26 cellular contexts compared by ENCODE assay signal in the genomic region with DNA sequence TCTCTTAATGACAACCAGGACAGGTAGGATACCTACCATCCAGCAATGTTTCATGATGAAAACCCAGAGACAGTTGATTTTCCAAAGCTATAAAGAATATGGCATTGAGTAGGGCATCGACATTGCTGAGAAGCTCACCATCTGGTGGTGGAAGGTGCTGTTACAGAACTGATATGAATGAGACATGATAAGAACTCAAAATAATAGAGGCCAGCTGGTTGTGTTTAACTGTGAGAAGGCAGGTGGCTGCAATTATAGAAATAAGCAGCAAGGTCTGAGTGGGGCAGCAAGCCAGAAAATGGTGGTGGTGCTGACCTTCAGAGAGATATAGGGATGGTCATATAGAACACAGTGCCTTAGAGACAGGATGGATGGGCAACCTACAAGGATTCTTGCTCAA.
DNase-seq lines count a peak whose midpoint lies in the region; ATAC-seq and TF ChIP-seq lines count a peak whose summit lies in the region.
"Had no signal": no experiment of that assay in that cellular context is flagged by ENCODE, and none has a peak within 500 bp of the region (broad histone marks: within the 10 kb centered on the region; RNA-seq: fewer than 3 reads in every experiment).

No MANE protein-coding gene starts in this region.

- WGBS in endodermal cell (ENCODE audit: insufficient coverage in 1 of 2, insufficient read length in 1 of 2), 2 experiments = 89 to 96% methylated on average over 1 of the region's 1 CpG
- WGBS in sigmoid colon, 2 donors = 81 to 88% methylated on average over 1 of the region's 1 CpG

- no peaks in the 10 kb centered on the region for H3K9me3 ChIP-seq in BE2C
- H3K9me3 ChIP-seq in HCT116 (ENCODE audit: control insufficient read depth in 1 of 2, insufficient read depth in 1 of 2, low read depth in 1 of 2, low read length in 2 of 2) = no peaks in the 10 kb centered on the region
- H3K9me3 ChIP-seq in PC-9 (ENCODE audit: insufficient read depth, low read depth) = no peaks in the 10 kb centered on the region
- no peaks in the 10 kb centered on the region for H3K9me3 ChIP-seq in endodermal cell (ENCODE audit: control insufficient read depth, low read length)
- no peaks in the 10 kb centered on the region for H3K9me3 ChIP-seq in sigmoid colon
- H3K9me3 ChIP-seq: upper lobe of left lung had no signal

- H3K27ac ChIP-seq in HCT116 (ENCODE audit: low read depth, low read length) (no peak overlapping the region), PC-9 (no peak overlapping the region), endodermal cell (ENCODE audit: low read depth, low read length) (no peak overlapping the region), sigmoid colon (no peak overlapping the region)
- H3K27ac ChIP-seq: C4-2B, epithelial cell of prostate, upper lobe of left lung had no signal

- TF ChIP-seq CTCF in BE2C (IDR thresholded peaks at IDR 0.05; ENCODE audit: low read depth, low read length) = peak; percentile 50
- peak in 2 of 3 experiments; percentile 16 to 29; a peak in 1 of 6 replicates for TF ChIP-seq CTCF in HCT116 (IDR thresholded peaks at IDR 0.05 in 2 of 3, conservative IDR thresholded peaks at IDR 0.05 in 1 of 3; ENCODE audit: borderline replicate concordance in 1 of 3, insufficient read depth in 1 of 3, low read depth in 2 of 3, low read length in 2 of 3)
- 0 out of 2 replicates have a peak, but pooled peaks have one; percentile 23 for TF ChIP-seq CTCF in PC-9 (conservative IDR thresholded peaks at IDR 0.05)
- TF ChIP-seq CTCF in endodermal cell (conservative IDR thresholded peaks at IDR 0.05) = peak; percentile 27
- no peak for TF ChIP-seq CTCF in sigmoid colon (IDR thresholded peaks at IDR 0.05)

- H3K36me3 ChIP-seq in BE2C (no peaks in the 10 kb centered on the region), HCT116 (ENCODE audit: control insufficient read depth in 1 of 2, insufficient read depth in 2 of 2, low read length in 2 of 2) (no peaks in the 10 kb centered on the region), PC-9 (ENCODE audit: low read depth) (no peaks in the 10 kb centered on the region), endodermal cell (ENCODE audit: control insufficient read depth, insufficient read depth, low read length) (no peaks in the 10 kb centered on the region), sigmoid colon (no peaks in the 10 kb centered on the region)
- H3K36me3 ChIP-seq: upper lobe of left lung had no signal

- H3F3A ChIP-seq in PC-9 (ENCODE audit: insufficient read depth, low read depth) = no peaks in the 10 kb centered on the region

- H3K36me3 Mint-ChIP-seq in endodermal cell (ENCODE audit: low read depth) = no peaks in the 10 kb centered on the region

- CTCF ChIA-PET in HCT116 (lab: Charles Lee) (interaction anchor here (0.9 kb wide), 1 partner anchor 314 kb away, joined by 6 read pairs; no protein-coding TSS in a partner anchor), PC-9 (lab: Charles Lee) (no interaction called here)

- RAD21 ChIA-PET in HCT116 (lab: Charles Lee; ENCODE audit: low non-redundant PET in 1 of 2, low total read pairs in 2 of 2, uncharacterized antibody in 2 of 2, unreplicated experiment in 2 of 2) = no interaction called here

- TF ChIP-seq POLR2A in HCT116 (IDR thresholded peaks at IDR 0.05; ENCODE audit: borderline replicate concordance, extremely low read depth, insufficient read depth, insufficient read length) (no peak), sigmoid colon (IDR thresholded peaks at IDR 0.05) (no peak)

- no peak overlapping the region for H3K9ac ChIP-seq in HCT116 (ENCODE audit: low read length)
- no peak overlapping the region for H3K9ac ChIP-seq in endodermal cell (ENCODE audit: extremely low read depth, low read length, poor library complexity, severe bottlenecking)

- no peaks in the 10 kb centered on the region for H3K27me3 Mint-ChIP-seq in endodermal cell (ENCODE audit: insufficient read depth)

- no peak overlapping the region for H2AFZ ChIP-seq in HCT116 (ENCODE audit: low read depth, low read length, poor library complexity, severe bottlenecking)
- H2AFZ ChIP-seq in PC-9 = no peak overlapping the region

- H4K20me1 ChIP-seq in HCT116 (ENCODE audit: insufficient read depth) = no peaks in the 10 kb centered on the region
- no peaks in the 10 kb centered on the region for H4K20me1 ChIP-seq in PC-9 (ENCODE audit: insufficient read depth)

- H3K4me1 Mint-ChIP-seq in endodermal cell = no peaks in the 10 kb centered on the region
- H3K4me1 Mint-ChIP-seq: nephron had no signal

- ATAC-seq in HCT116 (no peak), GM21737 (IDR thresholded peaks at IDR 0.05; ENCODE audit: unreplicated experiment) (no peak), HG03025 (IDR thresholded peaks at IDR 0.05; ENCODE audit: low FRiP score, unreplicated experiment) (no peak)
- ATAC-seq: activated T-cell treated with anti-CD3 and anti-CD28 coated beads, Interleukin-2, amount 50 U/mL, for 72 hours; sciatic nerve had no signal

- TF ChIP-seq RAD21 in HCT116 (IDR thresholded peaks at IDR 0.05; ENCODE audit: low read depth) = no peak; the same call in 1 of the 2 replicates

- H3K9me2 ChIP-seq in HCT116 (ENCODE audit: insufficient read depth) (no peaks in the 10 kb centered on the region), PC-9 (ENCODE audit: insufficient read depth) (no peaks in the 10 kb centered on the region)

- DNase-seq in BE2C (peak; percentile 57), HCT116 (ENCODE audit: low read depth, low spot score) (no peak), PC-9 (no peak), endodermal cell (no peak), sigmoid colon (no peak), NCI-H2227 treated with DMSO at 0.1 percent for 48 hours (lab: John Stamatoyannopoulos, UW) (no peak)
- DNase-seq: activated CD4-positive, alpha-beta T cell treated with anti-CD3 and anti-CD28 coated beads for 4 hours; activated naive CD4-positive, alpha-beta T cell treated with anti-CD3 and anti-CD28 coated beads, Interleukin-2, amount 50 U/mL, for 16 hours; activated T-cell treated with anti-CD3 and anti-CD28 coated beads, Interleukin-2, amount 50 U/mL, for 72 hours; aorta; central memory CD4-positive, alpha-beta T cell; foreskin melanocyte; hippocampal formation; MV-4-11; NCI-H187 treated with DMSO at 0.1 percent for 48 hours; NCI-H526 treated with DMSO at 0.1 percent for 48 hours; posterior cingulate gyrus; Right ventricle myocardium superior; upper lobe of left lung had no signal

- no peaks in the 10 kb centered on the region for H3K9me3 Mint-ChIP-seq in endodermal cell

- H3K4me1 ChIP-seq in BE2C = peaks cover 7% of the 10 kb centered on the region
- no peaks in the 10 kb centered on the region for H3K4me1 ChIP-seq in HCT116 (ENCODE audit: control insufficient read depth in 1 of 2, insufficient read depth in 2 of 2, low read length in 2 of 2)
- no peaks in the 10 kb centered on the region for H3K4me1 ChIP-seq in PC-9 (replicated peaks; ENCODE audit: insufficient read depth)
- H3K4me1 ChIP-seq in endodermal cell (ENCODE audit: control insufficient read depth, insufficient read depth, low read length) = no peaks in the 10 kb centered on the region
- no peaks in the 10 kb centered on the region for H3K4me1 ChIP-seq in sigmoid colon
- H3K4me1 ChIP-seq: upper lobe of left lung had no signal

- H3K4me3 ChIP-seq in BE2C (ENCODE audit: low read depth, low read length) (no peak overlapping the region), HCT116 (replicated peaks in 1 of 2; ENCODE audit: low read depth in 1 of 2, low read length in 2 of 2) (no peak overlapping the region), PC-9 (no peak overlapping the region), endodermal cell (ENCODE audit: low read length) (no peak overlapping the region), sigmoid colon (no peak overlapping the region)
- H3K4me3 ChIP-seq: upper lobe of left lung had no signal

- H3K4me3 Mint-ChIP-seq in endodermal cell = no peak overlapping the region
- H3K4me3 Mint-ChIP-seq: activated T-cell treated with anti-CD3 and anti-CD28 coated beads, Interleukin-2, amount 50 U/mL, for 72 hours; nephron; T-helper 1 cell treated with Interleukin-12 subunit alpha and Interleukin-12 subunit beta and Interleukin-4 antibody, amounts not matched to agents 30 μg/mL and 1 μg/mL, for 36 hours had no signal

- intact Hi-C loops in HCT116 (cut with micrococcal nuclease) (no loop called here), PC-9 (cut with micrococcal nuclease; ENCODE audit: unreplicated experiment) (no loop called here), sigmoid colon (cut with DNase I) (no loop called here)

- BruUV-seq in HCT116 (replicated peaks; lab: Mats Ljungman, UMichigan) (no TSS peak), PC-9 (replicated peaks; lab: Mats Ljungman, UMichigan) (no TSS peak)

- H3K27me3 ChIP-seq in BE2C (no peaks in the 10 kb centered on the region), HCT116 (ENCODE audit: insufficient read depth, low read length) (no peaks in the 10 kb centered on the region), PC-9 (ENCODE audit: insufficient read depth, low read depth) (no peaks in the 10 kb centered on the region), endodermal cell (ENCODE audit: control insufficient read depth, insufficient read depth, low read length, poor library complexity, severe bottlenecking) (no peaks in the 10 kb centered on the region), sigmoid colon (no peaks in the 10 kb centered on the region)
- H3K27me3 ChIP-seq: upper lobe of left lung had no signal

- H3K4me2 ChIP-seq in HCT116 (ENCODE audit: low read length) (no peak overlapping the region), PC-9 (no peak overlapping the region)

- POLR2A ChIA-PET in HCT116 (lab: Charles Lee) = no interaction called here
- POLR2A ChIA-PET in PC-9 (lab: Charles Lee; ENCODE audit: unreplicated experiment) = no interaction called here

- H3K27ac Mint-ChIP-seq in endodermal cell = no peak overlapping the region
- H3K27ac Mint-ChIP-seq: activated T-cell treated with anti-CD3 and anti-CD28 coated beads, Interleukin-2, amount 50 U/mL, for 72 hours; nephron; T-helper 1 cell treated with Interleukin-12 subunit alpha and Interleukin-12 subunit beta and Interleukin-4 antibody, amounts not matched to agents 30 μg/mL and 1 μg/mL, for 36 hours had no signal

- TF ChIP-seq EP300 in sigmoid colon (IDR thresholded peaks at IDR 0.05) = no peak

- no peaks in the 10 kb centered on the region for H3K79me2 ChIP-seq in HCT116 (ENCODE audit: insufficient read depth, low read length)
- H3K79me2 ChIP-seq in PC-9 (ENCODE audit: low read depth) = no peaks in the 10 kb centered on the region

Comparison
In these comparisons a context has a peak if more than half of its experiments do, and no peak if none do; other contexts are left out.
1. CTCF ChIP-seq: peak in BE2C (single experiment), HCT116 (2 of 3), PC-9 (single experiment) and endodermal cell (single experiment); none in sigmoid colon (0 of 4).